Comparison of ENCODE assay signal across 8 cellular contexts in the genomic region with DNA sequence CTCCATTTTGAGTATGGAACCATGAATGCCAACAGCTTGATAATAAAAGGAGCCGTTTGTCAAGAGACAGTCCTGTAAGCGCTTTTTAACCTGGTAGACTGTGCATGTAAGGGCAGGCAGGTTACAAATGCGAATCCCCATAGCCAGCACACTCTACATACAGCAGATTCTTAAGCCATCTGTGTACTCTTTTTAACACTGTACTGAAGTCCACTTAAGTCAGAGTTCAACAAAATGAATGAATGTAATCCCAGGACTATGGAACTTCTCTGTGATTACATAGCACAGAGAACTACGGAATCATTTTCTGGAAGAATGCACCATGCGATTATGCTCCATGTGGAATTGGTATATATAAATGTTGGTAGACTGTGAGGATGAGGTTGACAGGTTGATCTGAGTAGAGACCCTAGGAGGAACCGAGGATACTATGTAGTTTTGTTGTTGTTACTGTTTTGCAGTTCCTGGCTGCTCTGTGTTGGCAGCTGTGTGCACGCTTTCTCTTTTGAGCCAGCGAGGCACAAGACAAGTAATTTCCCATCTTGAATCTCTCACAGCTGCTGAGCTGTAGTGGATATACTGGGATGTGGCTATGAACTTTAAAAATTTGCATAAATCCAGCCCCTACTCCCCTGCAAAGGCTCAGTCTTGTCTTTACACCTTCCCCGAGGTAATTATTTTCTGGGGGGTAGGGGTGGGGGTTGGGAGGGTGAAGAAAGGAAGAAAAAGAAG. TPM values are rescaled to one million over a fixed set of nuclear protein-coding genes. Genes with fewer than 3 reads are reported as not detected.
DNase-seq lines count a peak whose midpoint lies in the region; ATAC-seq, FAIRE-seq and TF ChIP-seq lines count a peak whose summit lies in the region.

No MANE protein-coding gene starts in this region.

- no peak for TF ChIP-seq EP300 in sigmoid colon (IDR thresholded peaks at IDR 0.05)

- no peak for TF ChIP-seq CTCF in Calu3 (IDR thresholded peaks at IDR 0.05; ENCODE audit: unreplicated experiment)
- TF ChIP-seq CTCF in left ventricle myocardium inferior (IDR thresholded peaks at IDR 0.05; ENCODE audit: borderline replicate concordance) = no peak
- TF ChIP-seq CTCF in sigmoid colon (IDR thresholded peaks at IDR 0.05) = no peak

- H3K4me3 Mint-ChIP-seq in Calu3 (ENCODE audit: low read depth, unreplicated experiment) = peak overlapping the region; percentile 93
- peak overlapping the region; percentile 95 for H3K4me3 Mint-ChIP-seq in activated CD4-positive, alpha-beta memory T cell treated with anti-CD3 and anti-CD28 coated beads, Interleukin-2, amount 10 ng/mL, durations not matched to agents 7 days and 5 days

- peaks cover 8% of the 10 kb centered on the region for H3K4me1 Mint-ChIP-seq in Calu3 (ENCODE audit: low read depth, unreplicated experiment)
- peaks cover 64% of the 10 kb centered on the region for H3K4me1 Mint-ChIP-seq in activated CD4-positive, alpha-beta memory T cell treated with anti-CD3 and anti-CD28 coated beads, Interleukin-2, amount 10 ng/mL, durations not matched to agents 7 days and 5 days

- no peak for TF ChIP-seq POLR2A in sigmoid colon (IDR thresholded peaks at IDR 0.05)

- no peaks in the 10 kb centered on the region for H3K27me3 Mint-ChIP-seq in Calu3 (ENCODE audit: unreplicated experiment)
- no peaks in the 10 kb centered on the region for H3K27me3 Mint-ChIP-seq in activated CD4-positive, alpha-beta memory T cell treated with anti-CD3 and anti-CD28 coated beads, Interleukin-2, amount 10 ng/mL, durations not matched to agents 7 days and 5 days

- H3K4me1 ChIP-seq in left ventricle myocardium inferior (peaks cover 31% of the 10 kb centered on the region), sigmoid colon (peaks cover 0 to 20% (median 14%) of the 10 kb centered on the region in 4 donors)

- WGBS in sigmoid colon, 2 donors = 20 to 33% methylated on average over 9 of the region's 9 CpGs

- peak overlapping the region; percentile 84 for H3K27ac ChIP-seq in left ventricle myocardium inferior (replicated peaks)
- peak overlapping the region; percentile 71 to 74 (median 71) for H3K27ac ChIP-seq in sigmoid colon

- ATAC-seq in GM19395 (IDR thresholded peaks at IDR 0.05; ENCODE audit: unreplicated experiment) (peak; percentile 60), HG03378 (IDR thresholded peaks at IDR 0.05; ENCODE audit: unreplicated experiment) (peak; percentile 40)

- H3K36me3 Mint-ChIP-seq in Calu3 (ENCODE audit: insufficient read depth, unreplicated experiment) = peaks cover 24% of the 10 kb centered on the region
- H3K36me3 Mint-ChIP-seq in activated CD4-positive, alpha-beta memory T cell treated with anti-CD3 and anti-CD28 coated beads, Interleukin-2, amount 10 ng/mL, durations not matched to agents 7 days and 5 days (ENCODE audit: low read depth) = peaks cover 14% of the 10 kb centered on the region

- CTCF ChIA-PET in Calu3 (lab: Charles Lee) = interaction anchor here (1.0 to 1.5 kb wide), 4 partner anchors 38 to 146 kb away, joined by 3 to 5 read pairs (median 4); no protein-coding TSS in a partner anchor
- CTCF ChIA-PET in activated CD4-positive, alpha-beta memory T cell treated with anti-CD3 and anti-CD28 coated beads, Interleukin-2, amount 10 ng/mL, durations not matched to agents 7 days and 5 days (lab: Charles Lee) = interaction anchor here (0.5 to 2.7 kb wide), 28 partner anchors 8 to 851 kb away, joined by 3 to 17 read pairs (median 4); partner anchors contain the start of gene LRRC8D

- peak overlapping the region; percentile 84 for H3K27ac Mint-ChIP-seq in Calu3 (ENCODE audit: unreplicated experiment)
- H3K27ac Mint-ChIP-seq in activated CD4-positive, alpha-beta memory T cell treated with anti-CD3 and anti-CD28 coated beads, Interleukin-2, amount 10 ng/mL, durations not matched to agents 7 days and 5 days = peak overlapping the region; percentile 84

- POLR2A ChIA-PET in activated CD4-positive, alpha-beta memory T cell treated with anti-CD3 and anti-CD28 coated beads, Interleukin-2, amount 10 ng/mL, durations not matched to agents 7 days and 5 days (lab: Charles Lee) = interaction anchor here (0.7 to 3.0 kb wide), 22 partner anchors 8 to 569 kb away, joined by 3 to 38 read pairs (median 5); partner anchors contain the start of genes LRRC8C, LRRC8D and ZNF326

- DNase-seq in Calu3 (no peak), left ventricle myocardium inferior (no peak), sigmoid colon (no peak), D341Med (ENCODE audit: low spot score) (no peak), frontal cortex (ENCODE audit: low spot score in 2 of 2) (no peak)
- no peak for DNase-seq in activated CD4-positive, alpha-beta memory T cell treated with anti-CD3 and anti-CD28 coated beads, Interleukin-2, amount 10 ng/mL, durations not matched to agents 7 days and 5 days

- no peaks in the 10 kb centered on the region for H3K36me3 ChIP-seq in left ventricle myocardium inferior
- no peaks in the 10 kb centered on the region for H3K36me3 ChIP-seq in sigmoid colon

- no peak for FAIRE-seq in frontal cortex (lab: Jason Lieb, UNC)

- H3K9me3 ChIP-seq in left ventricle myocardium inferior (replicated peaks) (no peaks in the 10 kb centered on the region), sigmoid colon (no peaks in the 10 kb centered on the region)

- H3K4me3 ChIP-seq in left ventricle myocardium inferior (peak overlapping the region; percentile 84), sigmoid colon (peak overlapping the region; percentile 61 to 80 (median 70))

- intact Hi-C loops in Calu3 (cut with micrococcal nuclease; ENCODE audit: unreplicated experiment) (loop anchor here (1.0 to 5.0 kb wide), 3 partner anchors 38 to 145 kb away; no protein-coding TSS in a partner anchor), left ventricle myocardium inferior (cut with micrococcal nuclease) (loop anchor here (10.0 kb wide), 1 partner anchor 142 kb away; no protein-coding TSS in a partner anchor), sigmoid colon (cut with DNase I) (loop anchor here (2.0 to 5.0 kb wide), 2 partner anchors 35 to 144 kb away; no protein-coding TSS in a partner anchor)

- BruUV-seq in Calu3 (replicated peaks; lab: Mats Ljungman, UMichigan) = no TSS peak

- no peaks in the 10 kb centered on the region for H3K9me3 Mint-ChIP-seq in Calu3 (ENCODE audit: low read depth, unreplicated experiment)
- no peaks in the 10 kb centered on the region for H3K9me3 Mint-ChIP-seq in activated CD4-positive, alpha-beta memory T cell treated with anti-CD3 and anti-CD28 coated beads, Interleukin-2, amount 10 ng/mL, durations not matched to agents 7 days and 5 days

- no peaks in the 10 kb centered on the region for H3K27me3 ChIP-seq in left ventricle myocardium inferior (ENCODE audit: low read depth)
- H3K27me3 ChIP-seq in sigmoid colon = no peaks in the 10 kb centered on the region

RNA-seq across cellular contexts. Expression of gene LRRC8D, which starts 21.9 kb away (rescaled TPM):
- total RNA-seq in Calu3 (2022) (22.3 and 27.8 TPM in 2 replicates), left ventricle myocardium inferior (6.4 TPM), sigmoid colon (10 to 100 TPM in 1 of 4 donors, 1 to 10 TPM in 3; 6.0 to 11.7 (median 8.8) TPM), frontal cortex (31.4 TPM)
- 10 to 100 TPM; 19.4 to 20.3 TPM for total RNA-seq in activated CD4-positive, alpha-beta memory T cell treated with anti-CD3 and anti-CD28 coated beads, Interleukin-2, amount 10 ng/mL, durations not matched to agents 7 days and 5 days
- polyA plus RNA-seq in sigmoid colon = 10 to 100 TPM in 1 of 3 donors, 1 to 10 TPM in 2; 7.8 to 21.2 (median 9.9) TPM
